ENCODE assay signal across 1 cellular context in the genomic region with DNA sequence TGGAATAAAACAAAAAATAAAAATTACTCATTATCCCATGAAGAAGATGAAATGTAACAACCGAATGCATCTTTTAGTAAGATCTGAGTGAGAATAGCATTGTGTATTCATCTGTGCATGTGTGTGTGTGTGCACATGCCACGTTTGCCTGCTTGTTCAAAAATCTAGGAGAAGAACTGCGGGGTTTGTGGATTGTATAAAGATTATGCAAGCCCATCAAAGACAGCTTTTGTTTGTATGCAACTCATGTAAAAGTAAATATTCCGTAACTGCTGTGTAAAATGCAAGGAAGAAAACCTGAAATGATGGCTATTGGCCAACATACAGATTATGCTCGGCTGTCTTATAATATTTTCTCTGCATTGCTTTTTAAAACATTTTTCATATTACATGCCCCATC.
TF ChIP-seq lines count a peak whose summit lies in the region.

No MANE protein-coding gene starts in this region.

TF ChIP-seq in HepG2, 621 proteins besides CTCF, POLR2A, EP300 and RAD21 (continued from another document):
- TF ChIP-seq ZNF780A (CRISPR knock-in tag; IDR thresholded peaks at IDR 0.05), result no peak
- no peak for TF ChIP-seq ZNF207 (IDR thresholded peaks at IDR 0.05; ENCODE audit: borderline replicate concordance)
- TF ChIP-seq ZNF180 (CRISPR knock-in tag; IDR thresholded peaks at IDR 0.05; ENCODE audit: borderline replicate concordance, low read depth), result no peak
- no peak for TF ChIP-seq ZNF264 (CRISPR knock-in tag; IDR thresholded peaks at IDR 0.05)
- TF ChIP-seq ZNF740 (CRISPR knock-in tag; IDR thresholded peaks at IDR 0.05), result no peak
- no peak for TF ChIP-seq SNRNP70 (IDR thresholded peaks at IDR 0.05; ENCODE audit: low read depth, low read length)
- no peak for TF ChIP-seq ZNF572 (CRISPR knock-in tag; IDR thresholded peaks at IDR 0.05)
- no peak for TF ChIP-seq NPAS2 (CRISPR knock-in tag; IDR thresholded peaks at IDR 0.05; ENCODE audit: borderline replicate concordance)
